In genomic region chr4:38313175-38313574, GRCh38 we compare ENCODE assay signal across 15 cellular contexts.
DNase-seq lines count a peak whose midpoint lies in the region; ATAC-seq and TF ChIP-seq lines count a peak whose summit lies in the region.
"Had no signal": no experiment of that assay in that cellular context is flagged by ENCODE, and none has a peak within 500 bp of the region (broad histone marks: within the 10 kb centered on the region; RNA-seq: fewer than 3 reads in every experiment).

No MANE protein-coding gene starts in this region.

- dilution Hi-C loops in mammary epithelial cell (cut with HindIII; ENCODE audit: low sequenced_read_pairs) = loop anchor here (25.0 kb wide), 2 partner anchors 126 to 226 kb away; no protein-coding TSS in a partner anchor

- no peaks in the 10 kb centered on the region for H3K27me3 ChIP-seq in mammary epithelial cell (ENCODE audit: insufficient read depth, low read length)
- no peaks in the 10 kb centered on the region for H3K27me3 ChIP-seq in CD4-positive, alpha-beta memory T cell (ENCODE audit: insufficient read depth, low read length)
- no peaks in the 10 kb centered on the region for H3K27me3 ChIP-seq in adrenal gland
- H3K27me3 ChIP-seq in spleen (replicated peaks in 1 of 7) = no peaks in the 10 kb centered on the region

- H2AFZ ChIP-seq in mammary epithelial cell (ENCODE audit: low read depth, low read length) = no peak overlapping the region

- CTCF ChIA-PET in mammary epithelial cell (lab: Charles Lee; ENCODE audit: low non-redundant PET) = no interaction called here
- CTCF ChIA-PET in CD4-positive, alpha-beta memory T cell (lab: Charles Lee; ENCODE audit: partially characterized antibody) = interaction anchor here (9.1 kb wide), 1 partner anchor 364 kb away, joined by 171 read pairs; no protein-coding TSS in a partner anchor

- in situ Hi-C loops in mammary epithelial cell (cut with MboI; ENCODE audit: low sequenced_read_pairs in 2 of 2) = loop anchor here (10.0 to 25.0 kb wide), 2 partner anchors 226 to 248 kb away; no protein-coding TSS in a partner anchor

- POLR2A ChIA-PET in CD4-positive, alpha-beta memory T cell (lab: Charles Lee; ENCODE audit: partially characterized antibody) = no interaction called here

- H3K9me3 ChIP-seq in mammary epithelial cell (replicated peaks; ENCODE audit: insufficient read depth, low read length) (peaks cover 3% of the 10 kb centered on the region), adrenal gland (replicated peaks in 1 of 3) (no peaks in the 10 kb centered on the region), spleen (no peaks in the 10 kb centered on the region)
- no peaks in the 10 kb centered on the region for H3K9me3 ChIP-seq in CD4-positive, alpha-beta memory T cell (ENCODE audit: control insufficient read depth in 1 of 2, low read length in 2 of 2)

- BruUV-seq in mammary epithelial cell (replicated peaks; lab: Mats Ljungman, UMichigan) = no TSS peak

- intact Hi-C loops in mammary epithelial cell (cut with micrococcal nuclease) (loop anchor here (5.0 to 10.0 kb wide), 2 partner anchors 76 to 488 kb away; partner anchors contain the start of gene PGM2), adrenal gland (cut with DNase I) (loop anchor here (5.0 to 10.0 kb wide), 3 partner anchors 126 to 238 kb away; no protein-coding TSS in a partner anchor), spleen (cut with DNase I; ENCODE audit: low total_unique reads) (loop anchor here (10.0 kb wide), 1 partner anchor 128 kb away; no protein-coding TSS in a partner anchor)
- intact Hi-C loops in CD4-positive, alpha-beta memory T cell (cut with micrococcal nuclease) = loop anchor here (5.0 to 10.0 kb wide), 2 partner anchors 71 to 732 kb away; no protein-coding TSS in a partner anchor

- TF ChIP-seq CTCF in mammary epithelial cell (conservative IDR thresholded peaks at IDR 0.05 in 1 of 2, IDR thresholded peaks at IDR 0.05 in 1 of 2; ENCODE audit: extremely low read depth in 1 of 2, insufficient read depth in 1 of 2, low read depth in 1 of 2, low read length in 2 of 2) = no peak
- TF ChIP-seq CTCF in adrenal gland (IDR thresholded peaks at IDR 0.05) = no peak
- TF ChIP-seq CTCF in spleen (IDR thresholded peaks at IDR 0.05 in 8 of 11, conservative IDR thresholded peaks at IDR 0.05 in 3 of 11) = no peak

- H3K27ac ChIP-seq in mammary epithelial cell (ENCODE audit: insufficient read depth, low read depth, low read length) (peak overlapping the region; percentile 94), adrenal gland (no peak overlapping the region), spleen (peak overlapping the region in 1 of 8 donors; percentile 11)
- H3K27ac ChIP-seq in CD4-positive, alpha-beta memory T cell (ENCODE audit: low read depth, low read length) = no peak overlapping the region

- no peaks in the 10 kb centered on the region for H3K27me3 Mint-ChIP-seq in stimulated activated memory B cell treated with anti-CD40 and anti-IgM and Interleukin-4, amounts not matched to agents 10 μg/mL and 1 μg/mL and 100 μg/mL, for 72 hours
- H3K27me3 Mint-ChIP-seq in CD4-positive, alpha-beta memory T cell = no peaks in the 10 kb centered on the region

- no peak overlapping the region for H3K4me2 ChIP-seq in mammary epithelial cell (ENCODE audit: insufficient read depth, low read depth, low read length)

- WGBS in mammary epithelial cell (ENCODE audit: low coverage, missing lambda C conversion rate) = 77% methylated on average over 5 of the region's 5 CpGs
- WGBS in adrenal gland, 4 donors = 86 to 90% (median 90%) methylated on average over 5 of the region's 5 CpGs
- WGBS in spleen, 5 donors = 82 to 86% (median 83%) methylated on average over 5 of the region's 5 CpGs

- DNase-seq in NCI-H1105 treated with DMSO at 0.1 percent for 48 hours (lab: John Stamatoyannopoulos, UW) (peak; percentile 93), NCI-H2196 (lab: John Stamatoyannopoulos, UW; ENCODE audit: unreplicated experiment) (peak; percentile 86), mammary epithelial cell (no peak), adrenal gland (no peak), spleen (no peak)
- DNase-seq in CD4-positive, alpha-beta memory T cell = no peak
- DNase-seq: activated CD8-positive, alpha-beta memory T cell treated with anti-CD3 and anti-CD28 coated beads, Interleukin-2, amount 50 U/mL, for 48 hours; C1 segment of cervical spinal cord; cerebellar nuclear complex; NCI-H1694; stimulated activated CD4-positive, alpha-beta T cell treated with anti-CD3 and anti-CD28 coated beads, Interleukin-4, amount 100 ng/mL, for 4 hours had no signal

- no peak for ATAC-seq in stimulated activated memory B cell treated with anti-CD40 and anti-IgM and Interleukin-4, amounts not matched to agents 10 μg/mL and 1 μg/mL and 100 μg/mL, for 72 hours
- ATAC-seq: activated CD4-positive, CD25-positive, alpha-beta regulatory T cell treated with anti-CD3 and anti-CD28 coated beads, Interleukin-2, amount 50 U/mL, for 24 hours; Panc1; stimulated activated effector memory CD8-positive, alpha-beta T cell treated with anti-CD3 and anti-CD28 coated beads, Interleukin-12 subunit alpha, Interleukin-12 subunit beta, amount 100 ng/mL, for 72 hours had no signal

- peak overlapping the region; percentile 64 for H3K27ac Mint-ChIP-seq in stimulated activated memory B cell treated with anti-CD40 and anti-IgM and Interleukin-4, amounts not matched to agents 10 μg/mL and 1 μg/mL and 100 μg/mL, for 72 hours
- H3K27ac Mint-ChIP-seq in CD4-positive, alpha-beta memory T cell = peak overlapping the region in 1 of 7 donors; percentile 84
- H3K27ac Mint-ChIP-seq: stimulated activated effector memory CD8-positive, alpha-beta T cell treated with anti-CD3 and anti-CD28 coated beads, Interleukin-12 subunit alpha, Interleukin-12 subunit beta, amount 100 ng/mL, for 72 hours had no signal

- peaks cover 37% of the 10 kb centered on the region for H3K4me1 ChIP-seq in mammary epithelial cell (ENCODE audit: insufficient read depth, low read length)
- H3K4me1 ChIP-seq in CD4-positive, alpha-beta memory T cell (ENCODE audit: insufficient read depth, low read length) = peaks cover 38% of the 10 kb centered on the region
- peaks cover under 1 to 1% of the 10 kb centered on the region in 2 donors for H3K4me1 ChIP-seq in adrenal gland (replicated peaks in 1 of 2)
- peaks cover 7 to 39% (median 21%) of the 10 kb centered on the region in 6 donors for H3K4me1 ChIP-seq in spleen

- no peaks in the 10 kb centered on the region for H3K79me2 ChIP-seq in mammary epithelial cell (ENCODE audit: insufficient read depth, low read length)

- H3K9me3 Mint-ChIP-seq in stimulated activated memory B cell treated with anti-CD40 and anti-IgM and Interleukin-4, amounts not matched to agents 10 μg/mL and 1 μg/mL and 100 μg/mL, for 72 hours = no peaks in the 10 kb centered on the region
- no peaks in the 10 kb centered on the region for H3K9me3 Mint-ChIP-seq in CD4-positive, alpha-beta memory T cell

- no peaks in the 10 kb centered on the region for H4K20me1 ChIP-seq in mammary epithelial cell (ENCODE audit: insufficient read depth, low read length)

- H3K9ac ChIP-seq in mammary epithelial cell (ENCODE audit: insufficient read depth, low read length) = no peak overlapping the region

- H3K4me3 ChIP-seq in mammary epithelial cell (replicated peaks in 1 of 3; ENCODE audit: insufficient read depth in 1 of 3, low read depth in 2 of 3, low read length in 3 of 3) (no peak overlapping the region), adrenal gland (no peak overlapping the region), spleen (no peak overlapping the region)
- H3K4me3 ChIP-seq in CD4-positive, alpha-beta memory T cell (ENCODE audit: low read length in 2 of 2) = no peak overlapping the region

- peaks cover 44% of the 10 kb centered on the region for H3K4me1 Mint-ChIP-seq in stimulated activated memory B cell treated with anti-CD40 and anti-IgM and Interleukin-4, amounts not matched to agents 10 μg/mL and 1 μg/mL and 100 μg/mL, for 72 hours
- peaks cover 32 to 69% (median 47%) of the 10 kb centered on the region in 4 donors for H3K4me1 Mint-ChIP-seq in CD4-positive, alpha-beta memory T cell

- H3K36me3 ChIP-seq in mammary epithelial cell (ENCODE audit: insufficient read depth, low read length) = no peaks in the 10 kb centered on the region
- H3K36me3 ChIP-seq in CD4-positive, alpha-beta memory T cell (ENCODE audit: insufficient read depth, low read length) = no peaks in the 10 kb centered on the region
- no peaks in the 10 kb centered on the region for H3K36me3 ChIP-seq in adrenal gland (replicated peaks in 1 of 2)
- H3K36me3 ChIP-seq in spleen = no peaks in the 10 kb centered on the region

- TF ChIP-seq POLR2A in adrenal gland (IDR thresholded peaks at IDR 0.05) (no peak), spleen (IDR thresholded peaks at IDR 0.05) (no peak)

- no peaks in the 10 kb centered on the region for H3K36me3 Mint-ChIP-seq in stimulated activated memory B cell treated with anti-CD40 and anti-IgM and Interleukin-4, amounts not matched to agents 10 μg/mL and 1 μg/mL and 100 μg/mL, for 72 hours
- H3K36me3 Mint-ChIP-seq in CD4-positive, alpha-beta memory T cell = no peaks in the 10 kb centered on the region

- no peak overlapping the region for H3K4me3 Mint-ChIP-seq in stimulated activated memory B cell treated with anti-CD40 and anti-IgM and Interleukin-4, amounts not matched to agents 10 μg/mL and 1 μg/mL and 100 μg/mL, for 72 hours
- H3K4me3 Mint-ChIP-seq in CD4-positive, alpha-beta memory T cell = no peak overlapping the region
- H3K4me3 Mint-ChIP-seq: stimulated activated effector memory CD8-positive, alpha-beta T cell treated with anti-CD3 and anti-CD28 coated beads, Interleukin-12 subunit alpha, Interleukin-12 subunit beta, amount 100 ng/mL, for 72 hours had no signal

Comparison
In these comparisons a context has a peak if more than half of its experiments do, and no peak if none do; other contexts are left out.
1. DNase-seq: peak in NCI-H1105 treated with DMSO at 0.1 percent for 48 hours (single experiment) and NCI-H2196 (single experiment); none in mammary epithelial cell (single experiment), CD4-positive, alpha-beta memory T cell (0 of 5), adrenal gland (0 of 7) and spleen (single experiment).